ENCODE assay signal across 11 cellular contexts in genomic region chr22:30061094-30061493, GRCh38. TPM values are rescaled to one million over a fixed set of nuclear protein-coding genes. Genes with fewer than 3 reads are reported as not detected.
"Had no signal": no experiment of that assay in that cellular context is flagged by ENCODE, and none has a peak within 500 bp of the region (broad histone marks: within the 10 kb centered on the region; RNA-seq: fewer than 3 reads in every experiment).

No MANE protein-coding gene starts in this region.

RNA-seq across cellular contexts. Expression of gene HORMAD2, which starts 19.2 kb away (rescaled TPM):
- total RNA-seq: activated naive CD4-positive, alpha-beta T cell treated with anti-CD3 and anti-CD28 coated beads for 36 hours; activated naive CD8-positive, alpha-beta T cell treated with anti-CD3 and anti-CD28 coated beads for 36 hours; activated T-cell treated with anti-CD3 and anti-CD28 coated beads, Interleukin-2, amount 50 U/mL, for 4 hours; adrenal gland; aorta; ascending aorta; astrocyte; body of pancreas; breast epithelium; bronchial epithelial cell; cardiac muscle cell had no signal
- polyA plus RNA-seq: adrenal gland, aorta, cardiac muscle cell had no signal
